In the genomic region with DNA sequence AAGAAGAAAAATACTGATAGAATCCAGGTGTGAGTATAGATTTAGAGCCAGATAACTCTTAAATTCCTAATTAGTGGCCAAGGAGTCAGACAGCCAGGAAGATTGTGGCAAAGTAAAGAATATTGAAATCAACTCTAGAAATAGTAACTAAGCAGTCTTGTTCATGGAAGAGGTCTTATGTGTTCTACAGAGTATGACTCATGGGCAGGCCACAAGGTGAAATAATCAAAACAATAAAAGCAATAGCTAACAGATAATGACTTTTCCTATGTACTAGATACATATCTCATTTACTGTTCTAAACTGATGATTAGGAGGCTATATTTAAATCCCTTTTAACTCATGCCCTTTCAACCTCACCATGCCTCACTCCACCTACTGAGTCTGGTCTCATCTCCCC, we compare ENCODE assay signal across 30 cellular contexts.
A peak's percentile ranks its signal among the peaks of the same experiment; 100 is the strongest.
DNase-seq lines count a peak whose midpoint lies in the region; ATAC-seq and TF ChIP-seq lines count a peak whose summit lies in the region.
"Had no signal": no experiment of that assay in that cellular context is flagged by ENCODE, and none has a peak within 500 bp of the region (broad histone marks: within the 10 kb centered on the region; RNA-seq: fewer than 3 reads in every experiment).

No MANE protein-coding gene starts in this region.

- no peaks in the 10 kb centered on the region for H3K4me1 ChIP-seq in neural progenitor cell
- H3K4me1 ChIP-seq: BLaER1, pancreas, right atrium auricular region had no signal

- H3K27me3 ChIP-seq in neural progenitor cell, result no peaks in the 10 kb centered on the region
- H3K27me3 ChIP-seq: BLaER1, pancreas, right atrium auricular region had no signal

- no peaks in the 10 kb centered on the region for H3K36me3 Mint-ChIP-seq in neural progenitor cell
- H3K36me3 Mint-ChIP-seq: activated naive CD8-positive, alpha-beta T cell treated with anti-CD3 and anti-CD28 coated beads, Interleukin-2, amount 10 ng/mL, durations not matched to agents 7 days and 5 days; type B pancreatic cell had no signal

- no peak overlapping the region for H3K4me2 ChIP-seq in neural progenitor cell
- H3K4me2 ChIP-seq: BLaER1 had no signal

- no peak overlapping the region for H2AFZ ChIP-seq in neural progenitor cell (replicated peaks)

- H4K20me1 ChIP-seq in neural progenitor cell (ENCODE audit: low read depth), result no peaks in the 10 kb centered on the region
- H4K20me1 ChIP-seq: BLaER1 had no signal

- TF ChIP-seq CTCF in cardiac fibroblast (IDR thresholded peaks at IDR 0.05; ENCODE audit: low read depth, low read length) (no peak), foreskin fibroblast (IDR thresholded peaks at IDR 0.05; ENCODE audit: low read depth, low read length) (no peak), neural progenitor cell (IDR thresholded peaks at IDR 0.05) (no peak)

- no peaks in the 10 kb centered on the region for H3K4me1 Mint-ChIP-seq in neural progenitor cell
- H3K4me1 Mint-ChIP-seq: activated naive CD8-positive, alpha-beta T cell treated with anti-CD3 and anti-CD28 coated beads, Interleukin-2, amount 10 ng/mL, durations not matched to agents 7 days and 5 days had no signal

- no peak overlapping the region for H3K27ac ChIP-seq in neural progenitor cell
- H3K27ac ChIP-seq: BLaER1, pancreas, right atrium auricular region had no signal

- no peaks in the 10 kb centered on the region for H3K36me3 ChIP-seq in neural progenitor cell
- H3K36me3 ChIP-seq: BLaER1, pancreas, right atrium auricular region had no signal

- H3K79me2 ChIP-seq in neural progenitor cell (ENCODE audit: low read depth), result no peaks in the 10 kb centered on the region

- no peaks in the 10 kb centered on the region for H3K27me3 Mint-ChIP-seq in neural progenitor cell (ENCODE audit: insufficient read depth, low read depth)
- H3K27me3 Mint-ChIP-seq: activated naive CD8-positive, alpha-beta T cell treated with anti-CD3 and anti-CD28 coated beads, Interleukin-2, amount 10 ng/mL, durations not matched to agents 7 days and 5 days; type B pancreatic cell had no signal

- H3K27ac Mint-ChIP-seq in neural progenitor cell, result no peak overlapping the region
- H3K27ac Mint-ChIP-seq: activated naive CD8-positive, alpha-beta T cell treated with anti-CD3 and anti-CD28 coated beads, Interleukin-2, amount 10 ng/mL, durations not matched to agents 7 days and 5 days; T-helper 2 cell treated with Interferon-gamma antibody and Interleukin-4, amounts not matched to agents 5 μg/mL and 100 μg/mL, for 36 hours; type B pancreatic cell had no signal

- no peaks in the 10 kb centered on the region for H3K9me3 ChIP-seq in neural progenitor cell (ENCODE audit: low read depth)
- H3K9me3 ChIP-seq: BLaER1, pancreas, right atrium auricular region had no signal

- H3K9ac ChIP-seq in neural progenitor cell, result no peak overlapping the region
- H3K9ac ChIP-seq: BLaER1 had no signal

- H3K4me3 ChIP-seq in cardiac fibroblast (replicated peaks in 1 of 2; ENCODE audit: low read depth in 2 of 2, low read length in 2 of 2) (no peak overlapping the region), foreskin fibroblast (ENCODE audit: low read depth in 1 of 2, low read length in 2 of 2) (no peak overlapping the region), neural progenitor cell (no peak overlapping the region)
- H3K4me3 ChIP-seq: BLaER1, pancreas, right atrium auricular region had no signal

- no peaks in the 10 kb centered on the region for H3K9me3 Mint-ChIP-seq in neural progenitor cell
- H3K9me3 Mint-ChIP-seq: activated naive CD8-positive, alpha-beta T cell treated with anti-CD3 and anti-CD28 coated beads, Interleukin-2, amount 10 ng/mL, durations not matched to agents 7 days and 5 days; T-helper 2 cell treated with Interferon-gamma antibody and Interleukin-4, amounts not matched to agents 5 μg/mL and 100 μg/mL, for 36 hours; type B pancreatic cell had no signal

- peak; percentile 34 for DNase-seq in EH (ENCODE audit: low read depth)
- peak; percentile 55 for DNase-seq in M059J (ENCODE audit: low read depth)
- DNase-seq in cardiac fibroblast (ENCODE audit: low read depth in 2 of 2), result peak; percentile 5 to 41
- DNase-seq in foreskin fibroblast, result peak; percentile 30 to 61
- DNase-seq in neural progenitor cell (ENCODE audit: low spot score), result no peak
- DNase-seq in SKM-1 (lab: John Stamatoyannopoulos, UW; ENCODE audit: unreplicated experiment), result no peak
- DNase-seq in stimulated activated CD4-positive, alpha-beta T cell treated with anti-CD3 and anti-CD28 coated beads, Interleukin-4, amount 100 ng/mL, for 1 hour, result no peak
- DNase-seq: activated CD4-positive, alpha-beta T cell treated with anti-CD3 and anti-CD28 coated beads for 4 hours; activated effector memory CD4-positive, alpha-beta T cell treated with anti-CD3 and anti-CD28 coated beads, Interleukin-2, amount 50 U/mL, for 16 hours; activated naive CD8-positive, alpha-beta T cell treated with anti-CD3 and anti-CD28 coated beads, Interleukin-2, amount 10 ng/mL, durations not matched to agents 7 days and 5 days; activated T-cell treated with anti-CD3 and anti-CD28 coated beads, Interleukin-2, amount 50 U/mL, for 1 hour; cortex of kidney; DMS53; GF-D8; head of caudate nucleus; KG1; kidney glomerular epithelial cell; MV-4-11; NCI-H1436 treated with DMSO at 0.1 percent for 48 hours; NCI-H446; NCI-H774; pancreas; stimulated activated CD4-positive, alpha-beta T cell treated with anti-CD3 and anti-CD28 coated beads, Interleukin-2, amount 100 ng/mL, for 48 hours had no signal

- H3F3A ChIP-seq in neural progenitor cell (ENCODE audit: low read depth), result no peaks in the 10 kb centered on the region

- no peak overlapping the region for H3K4me3 Mint-ChIP-seq in neural progenitor cell
- H3K4me3 Mint-ChIP-seq: activated naive CD8-positive, alpha-beta T cell treated with anti-CD3 and anti-CD28 coated beads, Interleukin-2, amount 10 ng/mL, durations not matched to agents 7 days and 5 days; T-helper 2 cell treated with Interferon-gamma antibody and Interleukin-4, amounts not matched to agents 5 μg/mL and 100 μg/mL, for 36 hours; type B pancreatic cell had no signal

- ATAC-seq in HG03045 (IDR thresholded peaks at IDR 0.05; ENCODE audit: unreplicated experiment), result no peak
- ATAC-seq: HCT116, pancreas, SK-N-SH treated with all-trans-retinoic acid at 6 μM for 48 hours had no signal

Comparison
In these comparisons a context has a peak if more than half of its experiments do, and no peak if none do; other contexts are left out.
1. DNase-seq: peak in EH (single experiment), M059J (single experiment), cardiac fibroblast (2 of 2) and foreskin fibroblast (2 of 2); none in neural progenitor cell (single experiment), SKM-1 (single experiment) and stimulated activated CD4-positive, alpha-beta T cell treated with anti-CD3 and anti-CD28 coated beads, Interleukin-4, amount 100 ng/mL, for 1 hour (single experiment).